Comparison of ENCODE assay signal across 1 cellular context in genomic region chr1:208206092-208206698, GRCh38.
A peak's percentile ranks its signal among the peaks of the same experiment; 100 is the strongest.
TF ChIP-seq lines count a peak whose summit lies in the region.

No MANE protein-coding gene starts in this region.

TF ChIP-seq in K562, 482 proteins besides CTCF, POLR2A, EP300 and RAD21 (continues in another document):
- TF ChIP-seq PURB (CRISPR knock-in tag; IDR thresholded peaks at IDR 0.05; ENCODE audit: low read depth) (no peak), ZNF324 (CRISPR knock-in tag; IDR thresholded peaks at IDR 0.05) (no peak), SNRNP70 (optimal IDR thresholded peaks at IDR 0.05; ENCODE audit: low read depth, low read length) (no peak), CTBP1 (IDR thresholded peaks at IDR 0.05; ENCODE audit: borderline replicate concordance) (peak; percentile 13; the same call in 1 of the 2 replicates), MTA3 (IDR thresholded peaks at IDR 0.05; ENCODE audit: borderline replicate concordance) (no peak), ARID1B (IDR thresholded peaks at IDR 0.05) (0 out of 2 replicates have a peak, but pooled peaks have one; percentile 20), ZNF668 (CRISPR knock-in tag; IDR thresholded peaks at IDR 0.05) (no peak), ZNF398 (CRISPR knock-in tag; IDR thresholded peaks at IDR 0.05) (no peak), GABPA (tag; conservative IDR thresholded peaks at IDR 0.05; ENCODE audit: low read depth) (no peak), ZBTB1 (CRISPR knock-in tag; IDR thresholded peaks at IDR 0.05; ENCODE audit: borderline replicate concordance, low read depth) (no peak), GABPB2 (CRISPR knock-in tag; conservative IDR thresholded peaks at IDR 0.05) (no peak), ETS2 (tag; IDR thresholded peaks at IDR 0.05; ENCODE audit: borderline replicate concordance, poor library complexity, severe bottlenecking) (no peak), ZBTB33 (CRISPR knock-in tag; IDR thresholded peaks at IDR 0.05) (no peak), ZC3H11A (IDR thresholded peaks at IDR 0.05; ENCODE audit: low read depth, low read length) (no peak), TFE3 (CRISPR knock-in tag; IDR thresholded peaks at IDR 0.05) (peak; percentile 59), ZNF316 (IDR thresholded peaks at IDR 0.05) (no peak), NFYB (IDR thresholded peaks at IDR 0.05; ENCODE audit: extremely low read depth, insufficient read length) (no peak), ETV6 (IDR thresholded peaks at IDR 0.05; ENCODE audit: borderline replicate concordance in 1 of 2, low read depth in 2 of 2, low read length in 1 of 2) (no peak), ETV6 (CRISPR knock-in tag; IDR thresholded peaks at IDR 0.05; ENCODE audit: borderline replicate concordance) (no peak), CBFB (CRISPR knock-in tag; IDR thresholded peaks at IDR 0.05) (no peak), KLF13 (tag; IDR thresholded peaks at IDR 0.05; ENCODE audit: borderline replicate concordance, low read depth) (no peak), HMBOX1 (IDR thresholded peaks at IDR 0.05) (no peak), NCOA4 (IDR thresholded peaks at IDR 0.05; ENCODE audit: partially characterized antibody) (no peak), FOXA3 (CRISPR knock-in tag; conservative IDR thresholded peaks at IDR 0.05 in 1 of 2, IDR thresholded peaks at IDR 0.05 in 1 of 2) (no peak), ZNF239 (CRISPR knock-in tag; IDR thresholded peaks at IDR 0.05) (no peak), TFAM (CRISPR knock-in tag; conservative IDR thresholded peaks at IDR 0.05) (no peak), PTRF (tag; IDR thresholded peaks at IDR 0.05) (no peak), ZNF76 (CRISPR knock-in tag; IDR thresholded peaks at IDR 0.05; ENCODE audit: borderline replicate concordance) (no peak), ZNF444 (CRISPR knock-in tag; IDR thresholded peaks at IDR 0.05) (no peak), MITF (IDR thresholded peaks at IDR 0.05) (no peak), DLX4 (CRISPR knock-in tag; IDR thresholded peaks at IDR 0.05) (no peak), ZBED1 (IDR thresholded peaks at IDR 0.05) (0 out of 2 replicates have a peak, but pooled peaks have one; percentile 65), FOXJ2 (tag; IDR thresholded peaks at IDR 0.05) (peak; percentile 64), FUS (optimal IDR thresholded peaks at IDR 0.05; ENCODE audit: low read depth, low read length) (no peak), CBX3 (IDR thresholded peaks at IDR 0.05; ENCODE audit: borderline replicate concordance in 1 of 2, low read length in 2 of 2) (no peak), HSF4 (CRISPR knock-in tag; IDR thresholded peaks at IDR 0.05; ENCODE audit: borderline replicate concordance) (no peak), WHSC1 (IDR thresholded peaks at IDR 0.05; ENCODE audit: low read length) (no peak), RREB1 (CRISPR knock-in tag; IDR thresholded peaks at IDR 0.05) (no peak), MCM2 (IDR thresholded peaks at IDR 0.05; ENCODE audit: low read depth) (no peak), TRIM24 (IDR thresholded peaks at IDR 0.05) (no peak), ZNF277 (CRISPR knock-in tag; IDR thresholded peaks at IDR 0.05; ENCODE audit: borderline replicate concordance) (no peak), PKNOX1 (IDR thresholded peaks at IDR 0.05) (peak; percentile 66), CHD1 (IDR thresholded peaks at IDR 0.05; ENCODE audit: low read length) (no peak), ZBTB8A (IDR thresholded peaks at IDR 0.05; ENCODE audit: partially characterized antibody) (no peak), PML (IDR thresholded peaks at IDR 0.05; ENCODE audit: low read length) (no peak), PBX2 (CRISPR knock-in tag; IDR thresholded peaks at IDR 0.05; ENCODE audit: low read depth) (no peak), PBX2 (tag; conservative IDR thresholded peaks at IDR 0.05; ENCODE audit: low read depth) (peak; percentile 57), SOX6 (IDR thresholded peaks at IDR 0.05) (peak; percentile 70)
